Comparison of ENCODE assay signal across 8 cellular contexts in the genomic region with DNA sequence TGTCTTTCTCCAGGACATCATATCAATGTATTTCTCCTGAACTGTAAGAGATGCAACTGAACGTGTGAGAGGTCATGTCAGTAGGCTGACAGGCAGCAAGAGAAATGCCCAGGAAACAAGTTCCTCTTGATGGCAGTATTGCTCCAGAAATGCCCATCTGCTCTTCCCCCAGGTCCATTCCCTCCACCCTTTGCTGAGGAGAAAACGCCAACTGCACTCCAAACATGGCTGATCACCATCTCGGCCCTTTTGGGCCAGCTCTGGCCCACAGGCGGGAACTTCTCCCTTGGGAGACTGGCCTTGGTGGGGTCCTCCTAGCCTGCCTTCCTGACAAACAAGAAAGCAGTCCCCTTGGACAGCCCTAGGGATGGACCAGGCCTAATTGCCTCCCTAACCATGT.
DNase-seq lines count a peak whose midpoint lies in the region; TF ChIP-seq lines count a peak whose summit lies in the region.

No MANE protein-coding gene starts in this region.

- peaks cover 3% of the 10 kb centered on the region for H3K9me3 Mint-ChIP-seq in activated T-cell treated with anti-CD3 and anti-CD28 coated beads, Interleukin-2, amount 50 U/mL, for 24 hours

- peaks cover 9% of the 10 kb centered on the region for H3K4me1 Mint-ChIP-seq in activated T-cell treated with anti-CD3 and anti-CD28 coated beads, Interleukin-2, amount 50 U/mL, for 24 hours (ENCODE audit: low read depth)

- H3K27me3 Mint-ChIP-seq in activated T-cell treated with anti-CD3 and anti-CD28 coated beads, Interleukin-2, amount 50 U/mL, for 24 hours = peaks cover 2% of the 10 kb centered on the region

- no peak overlapping the region for H3K4me3 Mint-ChIP-seq in activated T-cell treated with anti-CD3 and anti-CD28 coated beads, Interleukin-2, amount 50 U/mL, for 24 hours

- peak; percentile 46 for TF ChIP-seq CTCF in GM12864 (IDR thresholded peaks at IDR 0.05; ENCODE audit: low read depth, low read length, missing control alignments)

- no peaks in the 10 kb centered on the region for H3K36me3 Mint-ChIP-seq in activated T-cell treated with anti-CD3 and anti-CD28 coated beads, Interleukin-2, amount 50 U/mL, for 24 hours (ENCODE audit: low read depth)

- TF ChIP-seq POLR2A in erythroblast (IDR thresholded peaks at IDR 0.05; ENCODE audit: low read length) = no peak

- DNase-seq in GM12864 (ENCODE audit: low read depth) (no peak), HT-29 (ENCODE audit: low spot score) (peak; percentile 51), SK-N-DZ (ENCODE audit: low spot score) (peak; percentile 52), midbrain (lab: John Stamatoyannopoulos, UW) (peak; percentile 78), foreskin melanocyte (no peak), erythroblast (lab: John Stamatoyannopoulos, UW) (no peak), GOT3 (lab: John Stamatoyannopoulos, UW) (no peak)
- DNase-seq in activated T-cell treated with anti-CD3 and anti-CD28 coated beads, Interleukin-2, amount 50 U/mL, for 24 hours = no peak

- no peak overlapping the region for H3K27ac Mint-ChIP-seq in activated T-cell treated with anti-CD3 and anti-CD28 coated beads, Interleukin-2, amount 50 U/mL, for 24 hours

- no peak overlapping the region for H3K4me3 ChIP-seq in GM12864 (ENCODE audit: low read depth, low read length)

Comparison
In these comparisons a context has a peak if more than half of its experiments do, and no peak if none do; other contexts are left out.
1. DNase-seq: peak in HT-29 (single experiment), SK-N-DZ (single experiment) and midbrain (single experiment); none in GM12864 (single experiment), activated T-cell treated with anti-CD3 and anti-CD28 coated beads, Interleukin-2, amount 50 U/mL, for 24 hours (single experiment), foreskin melanocyte (single experiment), erythroblast (0 of 2) and GOT3 (single experiment).